Comparison of ENCODE assay signal across 8 cellular contexts in genomic region chr7:151745090-151745638, GRCh38.
A peak's percentile ranks its signal among the peaks of the same experiment; 100 is the strongest.
DNase-seq lines count a peak whose midpoint lies in the region; ATAC-seq and TF ChIP-seq lines count a peak whose summit lies in the region.

No MANE protein-coding gene starts in this region.

- H3K27ac ChIP-seq in AG04450 (ENCODE audit: low read depth, low read length) (no peak overlapping the region), HEK293 (ENCODE audit: extremely low read depth, low read depth, low read length) (no peak overlapping the region), aorta (ENCODE audit: low read depth in 1 of 2, low read length in 2 of 2) (no peak overlapping the region), dorsolateral prefrontal cortex (peak overlapping the region in 2 of 59 donors; percentile 35 to 36)

- intact Hi-C loops in left colon (cut with DNase I, micrococcal nuclease) (no loop called here), aorta (cut with DNase I) (no loop called here), dorsolateral prefrontal cortex (cut with DNase I) (no loop called here)

- H3K4me3 ChIP-seq in AG04450 (ENCODE audit: low read depth, low read length), result no peak overlapping the region
- no peak overlapping the region for H3K4me3 ChIP-seq in HEK293 (ENCODE audit: low read depth, low read length)
- H3K4me3 ChIP-seq in aorta (ENCODE audit: low read length in 2 of 2), result no peak overlapping the region
- H3K4me3 ChIP-seq in dorsolateral prefrontal cortex, result no peak overlapping the region

- H3K27me3 ChIP-seq in AG04450 (ENCODE audit: control insufficient read depth, insufficient read depth, low read length), result no peaks in the 10 kb centered on the region
- H3K27me3 ChIP-seq in aorta (ENCODE audit: control insufficient read depth in 1 of 2, insufficient read depth in 2 of 2, low read length in 1 of 2), result no peaks in the 10 kb centered on the region
- no peaks in the 10 kb centered on the region for H3K27me3 ChIP-seq in dorsolateral prefrontal cortex

- no peak overlapping the region for H3K27ac Mint-ChIP-seq in activated naive CD8-positive, alpha-beta T cell treated with anti-CD3 and anti-CD28 coated beads for 36 hours
- H3K27ac Mint-ChIP-seq in nephron progenitor cell, result no peak overlapping the region

- TF ChIP-seq CTCF in AG04450 (IDR thresholded peaks at IDR 0.05; ENCODE audit: low read depth, low read length) (peak; percentile 52), HEK293 (tag by site-specific recombination; IDR thresholded peaks at IDR 0.05) (no peak), dorsolateral prefrontal cortex (IDR thresholded peaks at IDR 0.05 in 54 of 56, conservative IDR thresholded peaks at IDR 0.05 in 2 of 56; ENCODE audit: low read depth in 1 of 56, partially characterized antibody in 56 of 56) (no peak), nephron progenitor cell (IDR thresholded peaks at IDR 0.05) (no peak)

- peak; percentile 97 for ATAC-seq in left colon
- ATAC-seq in aorta (ENCODE audit: low FRiP score), result peak; percentile 77

- H3K9me3 ChIP-seq in AG04450 (ENCODE audit: control insufficient read depth, insufficient read depth, low read length) (peaks cover 3% of the 10 kb centered on the region; the same call in 1 of the 2 replicates), HEK293 (ENCODE audit: control insufficient read depth, insufficient read depth, low read depth, low read length) (no peaks in the 10 kb centered on the region), aorta (ENCODE audit: control insufficient read depth, low read length) (no peaks in the 10 kb centered on the region)

- DNase-seq in AG04450 (ENCODE audit: low read depth, low spot score) (no peak), left colon (peak; percentile 75 to 87), aorta (peak; percentile 87 to 92), NCI-H446 treated with DMSO at 0.1 percent for 48 hours (lab: John Stamatoyannopoulos, UW) (no peak), dorsolateral prefrontal cortex (no peak), nephron progenitor cell (no peak)
- DNase-seq in activated naive CD8-positive, alpha-beta T cell treated with anti-CD3 and anti-CD28 coated beads for 36 hours, result peak; percentile 36

- H3K9me3 Mint-ChIP-seq in activated naive CD8-positive, alpha-beta T cell treated with anti-CD3 and anti-CD28 coated beads for 36 hours, result no peaks in the 10 kb centered on the region
- peaks cover 5% of the 10 kb centered on the region for H3K9me3 Mint-ChIP-seq in nephron progenitor cell

- H3K36me3 ChIP-seq in HEK293 (ENCODE audit: control insufficient read depth in 2 of 2, insufficient read depth in 1 of 2, low read length in 2 of 2) (no peaks in the 10 kb centered on the region), aorta (ENCODE audit: control insufficient read depth in 1 of 2, insufficient read depth in 2 of 2, low read length in 1 of 2) (no peaks in the 10 kb centered on the region)

- no peaks in the 10 kb centered on the region for H3K27me3 Mint-ChIP-seq in activated naive CD8-positive, alpha-beta T cell treated with anti-CD3 and anti-CD28 coated beads for 36 hours
- peaks cover 18% of the 10 kb centered on the region for H3K27me3 Mint-ChIP-seq in nephron progenitor cell (ENCODE audit: low read depth, poor library complexity)

- WGBS in aorta, 2 donors, result 21 to 24% methylated on average over 22 of the region's 22 CpGs

- CTCF ChIA-PET in AG04450 (lab: Charles Lee) (interaction anchor here (1.0 to 1.6 kb wide), 4 partner anchors 9 to 173 kb away, joined by 3 to 5 read pairs (median 3); no protein-coding TSS in a partner anchor), HEK293 (lab: Yijun Ruan, JAX) (interaction anchor here (0.6 to 3.4 kb wide), 9 partner anchors 9 to 177 kb away, joined by 3 to 19 read pairs (median 3); no protein-coding TSS in a partner anchor)

- H3K36me3 Mint-ChIP-seq in activated naive CD8-positive, alpha-beta T cell treated with anti-CD3 and anti-CD28 coated beads for 36 hours, result no peaks in the 10 kb centered on the region
- no peaks in the 10 kb centered on the region for H3K36me3 Mint-ChIP-seq in nephron progenitor cell (ENCODE audit: low read depth)

- H3K4me1 ChIP-seq in HEK293 (ENCODE audit: control insufficient read depth, insufficient read depth, low read length) (no peaks in the 10 kb centered on the region), aorta (ENCODE audit: control insufficient read depth in 1 of 2, insufficient read depth in 2 of 2, low read length in 2 of 2) (no peaks in the 10 kb centered on the region)

- POLR2A ChIA-PET in AG04450 (lab: Yijun Ruan, JAX), result interaction anchor here (0.6 kb wide), 1 partner anchor 9 kb away, joined by 3 read pairs; no protein-coding TSS in a partner anchor
- POLR2A ChIA-PET in HEK293 (lab: Yijun Ruan, JAX), result interaction anchor here (1.1 kb wide), 1 partner anchor 518 kb away, joined by 3 read pairs; the partner anchor contains the start of gene ABCF2

- H3K4me3 Mint-ChIP-seq in activated naive CD8-positive, alpha-beta T cell treated with anti-CD3 and anti-CD28 coated beads for 36 hours, result no peak overlapping the region
- no peak overlapping the region for H3K4me3 Mint-ChIP-seq in nephron progenitor cell

- H3K4me1 Mint-ChIP-seq in activated naive CD8-positive, alpha-beta T cell treated with anti-CD3 and anti-CD28 coated beads for 36 hours, result peaks cover 27% of the 10 kb centered on the region
- peaks cover 37% of the 10 kb centered on the region for H3K4me1 Mint-ChIP-seq in nephron progenitor cell

TF ChIP-seq in HEK293, 187 proteins besides CTCF, POLR2A, EP300 and RAD21:
- TF ChIP-seq KLF9 (tag by site-specific recombination; IDR thresholded peaks at IDR 0.05; ENCODE audit: low read depth) (no peak), ZNF433 (tag by site-specific recombination; IDR thresholded peaks at IDR 0.05; ENCODE audit: low read depth) (no peak), KLF17 (tag by site-specific recombination; IDR thresholded peaks at IDR 0.05) (peak; percentile 21; the same call in 1 of the 2 replicates), RBAK (tag by site-specific recombination; IDR thresholded peaks at IDR 0.05) (no peak), ZNF830 (tag by site-specific recombination; IDR thresholded peaks at IDR 0.05; ENCODE audit: low read depth) (no peak), ZNF624 (tag by site-specific recombination; IDR thresholded peaks at IDR 0.05) (no peak), HOXD13 (CRISPR knock-in tag; IDR thresholded peaks at IDR 0.05; ENCODE audit: borderline replicate concordance) (no peak), ZNF132 (tag by site-specific recombination; IDR thresholded peaks at IDR 0.05; ENCODE audit: borderline replicate concordance) (no peak), ZNF133 (tag by site-specific recombination; IDR thresholded peaks at IDR 0.05) (no peak), ZNF555 (tag by site-specific recombination; conservative IDR thresholded peaks at IDR 0.05) (no peak), ZSCAN18 (tag by site-specific recombination; IDR thresholded peaks at IDR 0.05) (no peak), HIC1 (tag by site-specific recombination; IDR thresholded peaks at IDR 0.05) (peak; percentile 63; the same call in 1 of the 2 replicates), FEZF1 (tag by site-specific recombination; IDR thresholded peaks at IDR 0.05) (no peak)

Comparison
In these comparisons a context has a peak if more than half of its experiments do, and no peak if none do; other contexts are left out.
1. DNase-seq: peak in activated naive CD8-positive, alpha-beta T cell treated with anti-CD3 and anti-CD28 coated beads for 36 hours (single experiment), left colon (2 of 2) and aorta (2 of 2); none in AG04450 (single experiment), NCI-H446 treated with DMSO at 0.1 percent for 48 hours (single experiment), dorsolateral prefrontal cortex (0 of 10) and nephron progenitor cell (single experiment).